Comparison of ENCODE assay signal across 1 cellular context in the genomic region with DNA sequence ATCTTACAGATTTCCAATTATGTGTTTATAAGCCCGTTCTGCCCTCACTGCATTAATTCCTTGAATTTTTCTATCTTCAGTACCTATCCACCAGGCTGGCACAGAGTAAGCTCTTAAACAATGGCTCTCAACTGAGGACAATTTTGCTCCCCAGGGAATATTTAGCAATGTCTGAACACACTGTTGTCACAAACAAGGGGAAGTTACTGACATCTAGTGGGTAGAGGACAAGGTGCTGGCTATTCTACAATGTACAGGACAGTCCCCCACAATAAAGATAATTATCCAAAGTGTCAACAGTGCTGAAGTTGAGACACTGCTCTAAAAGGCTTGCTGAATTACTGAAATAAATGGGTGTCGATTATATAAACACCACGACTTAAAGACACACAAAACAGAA.
TF ChIP-seq lines count a peak whose summit lies in the region.

No MANE protein-coding gene starts in this region.

TF ChIP-seq in H1, 55 proteins besides CTCF, POLR2A, EP300 and RAD21 (continued from another document):
- TF ChIP-seq TEAD4 (IDR thresholded peaks at IDR 0.05; ENCODE audit: low read depth, low read length) (no peak), RBBP5 (IDR thresholded peaks at IDR 0.05; ENCODE audit: borderline replicate concordance, low read depth, low read length) (no peak), SRF (IDR thresholded peaks at IDR 0.05; ENCODE audit: low read depth, low read length) (no peak), RFX5 (IDR thresholded peaks at IDR 0.05; ENCODE audit: borderline replicate concordance, low read depth, low read length) (no peak)
